Comparison of ENCODE assay signal across 19 cellular contexts in the genomic region with DNA sequence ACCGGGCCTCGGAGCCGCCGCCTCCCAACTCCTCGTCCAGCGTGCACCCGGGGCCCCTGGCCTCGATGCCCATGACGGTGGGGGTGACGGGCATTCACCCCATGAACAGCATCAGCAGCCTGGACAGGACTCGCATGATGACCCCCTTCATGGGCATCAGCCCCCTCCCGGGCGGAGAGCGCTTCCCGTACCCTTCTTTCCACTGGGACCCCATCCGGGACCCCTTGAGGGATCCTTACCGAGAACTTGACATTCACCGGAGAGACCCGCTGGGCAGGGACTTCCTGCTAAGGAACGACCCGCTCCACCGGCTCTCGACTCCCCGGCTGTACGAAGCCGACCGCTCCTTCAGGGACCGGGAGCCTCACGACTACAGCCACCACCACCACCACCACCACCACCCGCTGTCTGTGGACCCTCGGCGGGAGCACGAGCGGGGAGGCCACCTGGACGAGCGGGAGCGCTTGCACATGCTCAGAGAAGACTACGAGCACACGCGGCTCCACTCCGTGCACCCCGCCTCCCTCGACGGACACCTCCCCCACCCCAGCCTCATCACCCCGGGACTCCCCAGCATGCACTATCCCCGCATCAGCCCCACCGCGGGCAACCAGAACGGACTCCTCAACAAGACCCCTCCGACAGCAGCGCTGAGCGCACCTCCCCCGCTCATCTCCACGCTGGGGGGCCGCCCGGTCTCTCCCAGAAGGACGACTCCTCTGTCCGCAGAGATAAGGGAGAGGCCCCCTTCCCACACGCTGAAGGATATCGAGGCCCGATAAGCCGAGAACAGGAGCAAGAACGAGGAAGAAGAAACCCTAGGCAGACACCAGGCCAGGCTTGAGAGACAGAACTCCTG.
"Had no signal": no experiment of that assay in that cellular context is flagged by ENCODE, and none has a peak within 500 bp of the region (broad histone marks: within the 10 kb centered on the region; RNA-seq: fewer than 3 reads in every experiment).

No MANE protein-coding gene starts in this region.

- H3K79me2 ChIP-seq: hepatocyte had no signal

- H3K4me2 ChIP-seq: hepatocyte had no signal

- H3K27ac Mint-ChIP-seq: activated CD4-positive, alpha-beta T cell treated with anti-CD3 and anti-CD28 coated beads, Interleukin-2, amount 10 ng/mL, durations not matched to agents 24 days and 14 days; activated CD8-positive, alpha-beta T cell treated with anti-CD3 and anti-CD28 coated beads, Interleukin-2, amount 10 ng/mL, durations not matched to agents 7 days and 5 days; activated T-cell treated with anti-CD3 and anti-CD28 coated beads, Interleukin-2, amount 50 U/mL, for 24 hours; dendritic cell treated with granulocyte-macrophage colony-stimulating factor and Interleukin-4, amounts not matched to agents 40 ng/mL and 50 ng/mL, for 4 days; mesothelial cell of epicardium; nephron had no signal

- DNase-seq: activated CD4-positive, alpha-beta T cell treated with anti-CD3 and anti-CD28 coated beads, Interleukin-2, amount 10 ng/mL, durations not matched to agents 24 days and 14 days; activated CD8-positive, alpha-beta T cell treated with anti-CD3 and anti-CD28 coated beads, Interleukin-2, amount 10 ng/mL, durations not matched to agents 7 days and 5 days; activated naive CD4-positive, alpha-beta T cell treated with anti-CD3 and anti-CD28 coated beads, Interleukin-2, amount 50 U/mL, for 16 hours; activated T-cell treated with anti-CD3 and anti-CD28 coated beads, Interleukin-2, amount 50 U/mL, for 24 hours; cerebellar nuclear complex; effector CD8-positive, alpha-beta T cell; sigmoid colon; stimulated activated CD4-positive, alpha-beta T cell treated with anti-CD3 and anti-CD28 coated beads, Interleukin-4, amount 100 ng/mL, for 24 hours; stimulated activated naive CD4-positive, alpha-beta T cell; substantia nigra; T-helper 1 cell; T1000; tibial artery had no signal

- H3K4me1 Mint-ChIP-seq: activated CD4-positive, alpha-beta T cell treated with anti-CD3 and anti-CD28 coated beads, Interleukin-2, amount 10 ng/mL, durations not matched to agents 24 days and 14 days; nephron had no signal

- ATAC-seq: activated CD8-positive, alpha-beta T cell treated with anti-CD3 and anti-CD28 coated beads, Interleukin-2, amount 10 ng/mL, durations not matched to agents 7 days and 5 days had no signal

- H3K27me3 ChIP-seq: hepatocyte, ovary, sigmoid colon, tibial artery, vagina had no signal

- H3K4me3 ChIP-seq: hepatocyte, ovary, sigmoid colon, tibial artery, vagina had no signal

- H3K36me3 ChIP-seq: ovary had no signal

- H3K27ac ChIP-seq: hepatocyte, ovary, sigmoid colon, tibial artery, vagina had no signal

- H3K9me3 Mint-ChIP-seq: activated T-cell treated with anti-CD3 and anti-CD28 coated beads, Interleukin-2, amount 50 U/mL, for 24 hours; mesothelial cell of epicardium; nephron had no signal

- H3K4me3 Mint-ChIP-seq: activated CD4-positive, alpha-beta T cell treated with anti-CD3 and anti-CD28 coated beads, Interleukin-2, amount 10 ng/mL, durations not matched to agents 24 days and 14 days; activated CD8-positive, alpha-beta T cell treated with anti-CD3 and anti-CD28 coated beads, Interleukin-2, amount 10 ng/mL, durations not matched to agents 7 days and 5 days; activated T-cell treated with anti-CD3 and anti-CD28 coated beads, Interleukin-2, amount 50 U/mL, for 24 hours; dendritic cell treated with granulocyte-macrophage colony-stimulating factor and Interleukin-4, amounts not matched to agents 40 ng/mL and 50 ng/mL, for 4 days; mesothelial cell of epicardium; nephron had no signal

- H3K27me3 Mint-ChIP-seq: activated CD4-positive, alpha-beta T cell treated with anti-CD3 and anti-CD28 coated beads, Interleukin-2, amount 10 ng/mL, durations not matched to agents 24 days and 14 days; activated T-cell treated with anti-CD3 and anti-CD28 coated beads, Interleukin-2, amount 50 U/mL, for 24 hours; dendritic cell treated with granulocyte-macrophage colony-stimulating factor and Interleukin-4, amounts not matched to agents 40 ng/mL and 50 ng/mL, for 4 days had no signal

- H3K4me1 ChIP-seq: sigmoid colon, tibial artery, vagina had no signal

- H3K9me3 ChIP-seq: ovary, sigmoid colon, tibial artery, vagina had no signal

- H2AFZ ChIP-seq: hepatocyte had no signal
